3 cellular contexts compared by ENCODE assay signal in genomic region chr2:174149530-174149929, GRCh38.
A peak's percentile ranks its signal among the peaks of the same experiment; 100 is the strongest.
TF ChIP-seq lines count a peak whose summit lies in the region.

No MANE protein-coding gene starts in this region.

TF ChIP-seq in A549, 52 proteins besides CTCF, POLR2A, EP300 and RAD21:
- TF ChIP-seq MAFK (IDR thresholded peaks at IDR 0.05; ENCODE audit: partially characterized antibody), result peak; percentile 90
- no peak for TF ChIP-seq CHD2 (IDR thresholded peaks at IDR 0.05; ENCODE audit: low read length, partially characterized antibody)
TF ChIP-seq in A549: peak in this region for 1.

TF ChIP-seq in IMR-90, 13 proteins besides CTCF, POLR2A, EP300 and RAD21:
- TF ChIP-seq BHLHE40 (IDR thresholded peaks at IDR 0.05; ENCODE audit: low read depth, low read length), result no peak
- peak; percentile 87 for TF ChIP-seq MAFK (IDR thresholded peaks at IDR 0.05; ENCODE audit: low read depth, low read length)
- no peak for TF ChIP-seq ELK1 (IDR thresholded peaks at IDR 0.05; ENCODE audit: borderline replicate concordance, low read depth, low read length)
- no peak for TF ChIP-seq CEBPB (IDR thresholded peaks at IDR 0.05; ENCODE audit: low read depth, low read length)
- TF ChIP-seq SMC3 (IDR thresholded peaks at IDR 0.05; ENCODE audit: low read depth, low read length), result no peak

TF ChIP-seq in H1, 55 proteins besides CTCF, POLR2A, EP300 and RAD21:
- TF ChIP-seq MAFK (IDR thresholded peaks at IDR 0.05; ENCODE audit: low read depth, low read length) (peak; percentile 10; the same call in 1 of the 2 replicates), ZNF274 (IDR thresholded peaks at IDR 0.05; ENCODE audit: borderline replicate concordance, extremely low read depth, low read length) (no peak)
